In the genomic region with DNA sequence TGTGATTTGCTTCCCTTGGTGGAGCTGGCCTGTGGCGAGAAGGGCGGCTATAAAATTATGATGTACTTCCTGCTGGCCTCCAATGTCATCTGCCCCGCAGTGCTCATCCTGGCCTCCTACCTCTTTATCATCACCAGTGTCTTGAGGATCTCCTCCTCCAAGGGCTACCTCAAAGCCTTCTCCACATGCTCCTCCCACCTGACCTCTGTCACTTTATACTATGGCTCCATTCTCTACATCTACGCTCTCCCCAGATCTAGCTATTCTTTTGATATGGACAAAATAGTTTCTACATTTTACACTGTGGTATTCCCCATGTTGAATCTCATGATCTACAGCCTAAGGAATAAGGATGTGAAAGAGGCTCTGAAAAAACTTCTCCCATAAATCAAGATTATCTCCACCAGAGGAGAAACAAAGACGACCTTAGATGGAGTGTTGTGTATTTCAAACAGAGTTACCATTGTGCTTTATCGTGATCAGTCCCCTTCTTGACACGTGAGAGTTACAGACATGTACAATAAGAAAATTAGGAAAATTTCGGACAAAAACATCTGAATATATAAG, we compare ENCODE assay signal across 28 cellular contexts. TPM values are rescaled to one million over a fixed set of nuclear protein-coding genes. Genes with fewer than 3 reads are reported as not detected.
DNase-seq lines count a peak whose midpoint lies in the region; ATAC-seq and TF ChIP-seq lines count a peak whose summit lies in the region.
"Had no signal": no experiment of that assay in that cellular context is flagged by ENCODE, and none has a peak within 500 bp of the region (broad histone marks: within the 10 kb centered on the region; RNA-seq: fewer than 3 reads in every experiment).

No MANE protein-coding gene starts in this region.

- H3K4me3 ChIP-seq in mammary epithelial cell (replicated peaks in 1 of 3; ENCODE audit: insufficient read depth in 1 of 3, low read depth in 2 of 3, low read length in 3 of 3): no peak overlapping the region
- no peak overlapping the region for H3K4me3 ChIP-seq in breast epithelium
- H3K4me3 ChIP-seq: GM23248, K562, MG63 had no signal

- TF ChIP-seq CTCF in mammary epithelial cell (conservative IDR thresholded peaks at IDR 0.05 in 1 of 2, IDR thresholded peaks at IDR 0.05 in 1 of 2; ENCODE audit: extremely low read depth in 1 of 2, insufficient read depth in 1 of 2, low read depth in 1 of 2, low read length in 2 of 2): no peak
- no peak for TF ChIP-seq CTCF in breast epithelium (IDR thresholded peaks at IDR 0.05)

- intact Hi-C loops in mammary epithelial cell (cut with micrococcal nuclease) (loop anchor here (10.0 kb wide), 1 partner anchor 76 kb away; no protein-coding TSS in a partner anchor), breast epithelium (cut with DNase I; ENCODE audit: low total_unique reads) (no loop called here), sciatic nerve (cut with DNase I) (no loop called here)

- H4K20me1 ChIP-seq in mammary epithelial cell (ENCODE audit: insufficient read depth, low read length): no peaks in the 10 kb centered on the region

- no peak overlapping the region for H3K4me2 ChIP-seq in mammary epithelial cell (ENCODE audit: insufficient read depth, low read depth, low read length)
- H3K4me2 ChIP-seq: SK-N-SH had no signal

- dilution Hi-C loops in mammary epithelial cell (cut with HindIII; ENCODE audit: low sequenced_read_pairs): no loop called here

- H2AFZ ChIP-seq in mammary epithelial cell (ENCODE audit: low read depth, low read length): peak overlapping the region; percentile 66
- H2AFZ ChIP-seq: GM23248 had no signal

- no peak for TF ChIP-seq POLR2A in breast epithelium (IDR thresholded peaks at IDR 0.05)

- DNase-seq in mammary epithelial cell (no peak), breast epithelium (ENCODE audit: low spot score in 2 of 2) (no peak), sciatic nerve (ENCODE audit: low spot score) (no peak), NOMO-1 treated with DMSO at 0.1 percent for 48 hours (lab: John Stamatoyannopoulos, UW; ENCODE audit: unreplicated experiment) (no peak), NCI-H2227 (lab: John Stamatoyannopoulos, UW; ENCODE audit: unreplicated experiment) (no peak), NCI-H2107 (lab: John Stamatoyannopoulos, UW) (no peak), KG1 (lab: John Stamatoyannopoulos, UW) (no peak)
- DNase-seq: ACHN, BE2C, DMS153, GM23248, H7, MG63, NCI-H1105 treated with DMSO at 0.1 percent for 48 hours, NCI-H146, NCI-H1930, NCI-H446 treated with DMSO at 0.1 percent for 48 hours, NCI-H526, OCI-M1, SIG-M5, SK-N-SH had no signal

- H3K4me1 ChIP-seq in mammary epithelial cell (ENCODE audit: insufficient read depth, low read length): peaks cover 4% of the 10 kb centered on the region
- H3K4me1 ChIP-seq in breast epithelium: no peaks in the 10 kb centered on the region
- H3K4me1 ChIP-seq: BE2C had no signal

- no peak overlapping the region for H3K27ac ChIP-seq in mammary epithelial cell (ENCODE audit: insufficient read depth, low read depth, low read length)
- H3K27ac ChIP-seq in breast epithelium: no peak overlapping the region
- H3K27ac ChIP-seq: 22Rv1, GM23248 had no signal

- ATAC-seq in esophagus mucosa: peak; percentile 18
- ATAC-seq in sciatic nerve: peak; percentile 28
- ATAC-seq: K562 had no signal

- no TSS peak for BruUV-seq in mammary epithelial cell (replicated peaks; lab: Mats Ljungman, UMichigan)

- H3K9me3 ChIP-seq in mammary epithelial cell (replicated peaks; ENCODE audit: insufficient read depth, low read length): no peaks in the 10 kb centered on the region
- no peaks in the 10 kb centered on the region for H3K9me3 ChIP-seq in breast epithelium
- H3K9me3 ChIP-seq: BE2C, MG63, SK-N-SH had no signal

- 68% methylated on average over 8 of the region's 8 CpGs for WGBS in mammary epithelial cell (ENCODE audit: low coverage, missing lambda C conversion rate)

- H3K36me3 ChIP-seq in mammary epithelial cell (ENCODE audit: insufficient read depth, low read length) (no peaks in the 10 kb centered on the region), breast epithelium (no peaks in the 10 kb centered on the region)
- H3K36me3 ChIP-seq: BE2C, MG63 had no signal

- CTCF ChIA-PET in mammary epithelial cell (lab: Charles Lee; ENCODE audit: low non-redundant PET): no interaction called here

- H3K9ac ChIP-seq in mammary epithelial cell (ENCODE audit: insufficient read depth, low read length): no peak overlapping the region
- H3K9ac ChIP-seq: GM23248, SK-N-SH had no signal

- in situ Hi-C loops in mammary epithelial cell (cut with MboI; ENCODE audit: low sequenced_read_pairs in 2 of 2): no loop called here

- no peaks in the 10 kb centered on the region for H3K79me2 ChIP-seq in mammary epithelial cell (ENCODE audit: insufficient read depth, low read length)

- H3K27me3 ChIP-seq in mammary epithelial cell (ENCODE audit: insufficient read depth, low read length) (no peaks in the 10 kb centered on the region), breast epithelium (no peaks in the 10 kb centered on the region)
- H3K27me3 ChIP-seq: BE2C, MG63 had no signal

RNA-seq across cellular contexts. Expression of a gene that starts 2.1 kb away (rescaled TPM):
- not detected for total RNA-seq in mammary epithelial cell
- not detected for polyA plus RNA-seq in mammary epithelial cell
- polyA minus RNA-seq in mammary epithelial cell: not detected
- not detected for total RNA-seq in breast epithelium
- total RNA-seq in esophagus mucosa: not detected
- not detected for total RNA-seq in sciatic nerve
- total RNA-seq: Daoy, G401, GM23248, H7, K562, LHCN-M2 had no signal
- polyA plus RNA-seq: CD14-positive monocyte, GM23248, K562, SK-N-SH had no signal

RNA-seq across cellular contexts. Expression of a gene that starts 37.5 kb away (rescaled TPM):
- not detected for total RNA-seq in mammary epithelial cell
- polyA plus RNA-seq in mammary epithelial cell: not detected
- not detected for polyA minus RNA-seq in mammary epithelial cell
- not detected for total RNA-seq in breast epithelium
- not detected for total RNA-seq in esophagus mucosa
- not detected for total RNA-seq in sciatic nerve
- total RNA-seq: Daoy, G401, GM23248, H7, K562, LHCN-M2 had no signal
- polyA plus RNA-seq: CD14-positive monocyte, GM23248, K562, SK-N-SH had no signal

RNA-seq across cellular contexts. Expression of a gene that starts 47.5 kb away (rescaled TPM):
- total RNA-seq in mammary epithelial cell (not detected), breast epithelium (not detected), esophagus mucosa (not detected), sciatic nerve (not detected)
- not detected for polyA plus RNA-seq in mammary epithelial cell
- not detected for polyA minus RNA-seq in mammary epithelial cell
- total RNA-seq: Daoy, G401, GM23248, H7, K562, LHCN-M2 had no signal
- polyA plus RNA-seq: CD14-positive monocyte, GM23248, K562, SK-N-SH had no signal

RNA-seq across cellular contexts. Expression of a gene that starts 58.8 kb away (rescaled TPM):
- not detected for total RNA-seq in mammary epithelial cell
- polyA plus RNA-seq in mammary epithelial cell: not detected
- polyA minus RNA-seq in mammary epithelial cell: not detected
- total RNA-seq in breast epithelium: not detected
- not detected for total RNA-seq in esophagus mucosa
- not detected for total RNA-seq in sciatic nerve
- total RNA-seq: Daoy, G401, GM23248, H7, K562, LHCN-M2 had no signal
- polyA plus RNA-seq: CD14-positive monocyte, GM23248, K562, SK-N-SH had no signal
